In genomic region chr3:113051222-113051804, GRCh38 we compare ENCODE assay signal across 9 cellular contexts.
A peak's percentile ranks its signal among the peaks of the same experiment; 100 is the strongest.
DNase-seq lines count a peak whose midpoint lies in the region; ATAC-seq lines count a peak whose summit lies in the region.
"Had no signal": no experiment of that assay in that cellular context is flagged by ENCODE, and none has a peak within 500 bp of the region (broad histone marks: within the 10 kb centered on the region; RNA-seq: fewer than 3 reads in every experiment).

No MANE protein-coding gene starts in this region.

- H3K36me3 ChIP-seq in CD4-positive, CD25-positive, alpha-beta regulatory T cell (ENCODE audit: control insufficient read depth, insufficient read depth, low read length), result no peaks in the 10 kb centered on the region
- H3K36me3 ChIP-seq in mesenchymal stem cell (ENCODE audit: control insufficient read depth in 1 of 2, insufficient read depth in 2 of 2, low read depth in 1 of 2, low read length in 2 of 2), result no peaks in the 10 kb centered on the region

- H3K9me3 ChIP-seq in CD4-positive, CD25-positive, alpha-beta regulatory T cell (ENCODE audit: control insufficient read depth in 2 of 2, low read length in 2 of 2), result no peaks in the 10 kb centered on the region
- H3K9me3 ChIP-seq in mesenchymal stem cell (ENCODE audit: control insufficient read depth, low read length), result no peaks in the 10 kb centered on the region

- H3K27ac ChIP-seq in CD4-positive, CD25-positive, alpha-beta regulatory T cell (ENCODE audit: insufficient read depth, low read length, poor library complexity, severe bottlenecking), result no peak overlapping the region
- H3K27ac ChIP-seq in mesenchymal stem cell (ENCODE audit: low read length, poor library complexity, severe bottlenecking), result no peak overlapping the region

- no peaks in the 10 kb centered on the region for H3K36me3 Mint-ChIP-seq in CD4-positive, CD25-positive, alpha-beta regulatory T cell

- no peak overlapping the region for H3K4me3 Mint-ChIP-seq in CD4-positive, CD25-positive, alpha-beta regulatory T cell
- H3K4me3 Mint-ChIP-seq: activated naive CD8-positive, alpha-beta T cell had no signal

- ATAC-seq in CD4-positive, CD25-positive, alpha-beta regulatory T cell (ENCODE audit: low read depth in 2 of 2), result peak; percentile 99 to 100
- peak; percentile 96 for ATAC-seq in GM19397 (IDR thresholded peaks at IDR 0.05; ENCODE audit: unreplicated experiment)
- ATAC-seq in HG03558 (IDR thresholded peaks at IDR 0.05; ENCODE audit: extremely low read depth, unreplicated experiment), result peak; percentile 90

- H3K27me3 Mint-ChIP-seq in CD4-positive, CD25-positive, alpha-beta regulatory T cell, result no peaks in the 10 kb centered on the region
- H3K27me3 Mint-ChIP-seq: activated naive CD8-positive, alpha-beta T cell had no signal

- no peaks in the 10 kb centered on the region for H3K4me1 Mint-ChIP-seq in CD4-positive, CD25-positive, alpha-beta regulatory T cell

- H2BK120ac ChIP-seq in mesenchymal stem cell (ENCODE audit: low read depth, low read length), result no peak overlapping the region

- H4K8ac ChIP-seq in mesenchymal stem cell (ENCODE audit: low read length), result no peak overlapping the region

- peak; percentile 69 to 84 (median 80) for DNase-seq in CD4-positive, CD25-positive, alpha-beta regulatory T cell
- peak; percentile 96 for DNase-seq in NCI-H82 (lab: John Stamatoyannopoulos, UW)
- peak; percentile 88 to 92 for DNase-seq in activated CD4-positive, alpha-beta T cell treated with anti-CD3 and anti-CD28 coated beads, Interleukin-2, amount 50 U/mL, for 48 hours
- DNase-seq in effector CD8-positive, alpha-beta T cell (lab: John Stamatoyannopoulos, UW), result peak; percentile 74
- peak; percentile 84 for DNase-seq in mesenchymal stem cell
- peak; percentile 66 for DNase-seq in stimulated activated CD8-positive, alpha-beta memory T cell treated with anti-CD3 and anti-CD28 coated beads, Interleukin-15, amount 100 ng/mL, for 24 hours (ENCODE audit: low read depth)

- no peak overlapping the region for H2BK12ac ChIP-seq in mesenchymal stem cell (ENCODE audit: low read length in 2 of 2)

- H2BK5ac ChIP-seq in mesenchymal stem cell (ENCODE audit: low read depth, low read length, poor library complexity, severe bottlenecking), result no peak overlapping the region

- no peak overlapping the region for H3K4ac ChIP-seq in mesenchymal stem cell (ENCODE audit: low read depth in 1 of 2, low read length in 2 of 2)

- H3K4me3 ChIP-seq in CD4-positive, CD25-positive, alpha-beta regulatory T cell (ENCODE audit: low read depth, low read length), result peak overlapping the region; percentile 47
- H3K4me3 ChIP-seq in mesenchymal stem cell (ENCODE audit: insufficient read depth in 1 of 2, low read depth in 1 of 2, low read length in 2 of 2), result peak overlapping the region in 1 of 2 experiments; percentile 65

- H3K23ac ChIP-seq in mesenchymal stem cell (ENCODE audit: low read length in 2 of 2), result no peak overlapping the region

- no peak overlapping the region for H2AK5ac ChIP-seq in mesenchymal stem cell (ENCODE audit: low read length, severe bottlenecking)

- H3K79me1 ChIP-seq in mesenchymal stem cell (replicated peaks; ENCODE audit: low read length, poor library complexity, severe bottlenecking), result no peaks in the 10 kb centered on the region

- H3K9me3 Mint-ChIP-seq in CD4-positive, CD25-positive, alpha-beta regulatory T cell, result no peaks in the 10 kb centered on the region

- no peak overlapping the region for H3K14ac ChIP-seq in mesenchymal stem cell (ENCODE audit: low read length in 2 of 2)

- WGBS in mesenchymal stem cell, result 25% methylated on average over 17 of the region's 17 CpGs

- no peak overlapping the region for H3K4me2 ChIP-seq in mesenchymal stem cell (ENCODE audit: low read length, poor library complexity, severe bottlenecking)

- no peaks in the 10 kb centered on the region for H3K27me3 ChIP-seq in CD4-positive, CD25-positive, alpha-beta regulatory T cell (ENCODE audit: control insufficient read depth, insufficient read depth, low read length)
- no peaks in the 10 kb centered on the region for H3K27me3 ChIP-seq in mesenchymal stem cell (ENCODE audit: control insufficient read depth in 1 of 2, insufficient read depth in 1 of 2, low read length in 2 of 2)

- no peak overlapping the region for H2BK15ac ChIP-seq in mesenchymal stem cell (ENCODE audit: low read depth, poor library complexity, severe bottlenecking)

- H3K9ac ChIP-seq in mesenchymal stem cell (ENCODE audit: low read length), result peak overlapping the region; percentile 74

- peaks cover 6% of the 10 kb centered on the region for H3K4me1 ChIP-seq in CD4-positive, CD25-positive, alpha-beta regulatory T cell (ENCODE audit: control insufficient read depth, insufficient read depth, low read length, poor library complexity, severe bottlenecking)
- H3K4me1 ChIP-seq in mesenchymal stem cell (ENCODE audit: control insufficient read depth, insufficient read depth, low read depth, low read length), result peaks cover 2% of the 10 kb centered on the region

- H3K27ac Mint-ChIP-seq in CD4-positive, CD25-positive, alpha-beta regulatory T cell, result no peak overlapping the region
- H3K27ac Mint-ChIP-seq: activated naive CD8-positive, alpha-beta T cell had no signal

- H4K91ac ChIP-seq in mesenchymal stem cell (ENCODE audit: low read length), result no peak overlapping the region

- no peak overlapping the region for H2AFZ ChIP-seq in mesenchymal stem cell (ENCODE audit: low read depth, low read length)

- H3K18ac ChIP-seq in mesenchymal stem cell (ENCODE audit: low read depth in 1 of 2, low read length in 2 of 2), result peak overlapping the region in 1 of 2 experiments; percentile 62
